In the genomic region with DNA sequence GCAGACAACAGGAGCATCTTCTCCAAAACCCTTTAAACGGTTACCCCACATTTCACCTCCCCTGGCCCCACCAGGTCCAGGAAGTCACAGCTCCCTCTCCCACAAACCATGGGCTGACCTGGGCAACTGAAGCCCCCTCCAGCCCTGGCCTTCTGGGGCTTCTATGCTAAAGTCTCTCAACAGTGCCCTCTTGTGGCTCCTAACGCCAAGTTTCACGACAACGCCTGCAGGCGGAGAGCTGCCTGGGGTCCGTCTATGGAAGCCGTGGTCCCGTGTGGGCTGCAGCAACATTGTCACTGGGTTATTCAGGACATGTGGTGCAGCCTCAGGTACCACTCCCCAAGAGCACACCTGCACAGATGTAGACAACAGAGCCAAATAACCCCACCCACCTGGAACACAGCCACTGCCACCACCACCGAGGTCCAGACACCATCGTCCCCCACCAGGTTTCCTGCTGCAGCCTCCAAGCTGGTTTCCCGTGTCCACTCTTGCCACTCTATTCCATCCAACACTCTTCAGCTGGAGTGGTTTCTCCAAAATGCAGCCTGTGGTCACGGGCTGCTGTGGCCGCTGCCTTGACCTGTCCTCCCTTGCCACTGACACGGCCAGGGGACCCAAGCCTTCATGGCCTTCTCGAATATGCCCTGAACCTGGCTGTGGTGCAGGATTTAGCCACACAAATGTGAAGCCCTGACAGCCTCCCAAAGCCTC, we compare ENCODE assay signal across 8 cellular contexts. TPM values are rescaled to one million over a fixed set of nuclear protein-coding genes. Genes with fewer than 3 reads are reported as not detected.
DNase-seq lines count a peak whose midpoint lies in the region; ATAC-seq and TF ChIP-seq lines count a peak whose summit lies in the region.

No MANE protein-coding gene starts in this region.

- TF ChIP-seq POLR2A in suprapubic skin (IDR thresholded peaks at IDR 0.05) = no peak
- no peak for TF ChIP-seq POLR2A in prostate gland (IDR thresholded peaks at IDR 0.05)

- TF ChIP-seq EP300 in suprapubic skin (IDR thresholded peaks at IDR 0.05) = no peak

- intact Hi-C loops in prostate gland (cut with DNase I) = no loop called here

- H3K4me1 ChIP-seq in suprapubic skin = no peaks in the 10 kb centered on the region
- no peaks in the 10 kb centered on the region for H3K4me1 ChIP-seq in prostate gland (replicated peaks)

- 69% methylated on average over 9 of the region's 15 CpGs for WGBS in suprapubic skin
- WGBS in prostate gland = 51% methylated on average over 15 of the region's 15 CpGs

- no peaks in the 10 kb centered on the region for H3K36me3 ChIP-seq in suprapubic skin
- H3K36me3 ChIP-seq in prostate gland = no peaks in the 10 kb centered on the region

- H3K27ac ChIP-seq in suprapubic skin (no peak overlapping the region), prostate gland (no peak overlapping the region)

- peak; percentile 58 for TF ChIP-seq CTCF in GM12874 (IDR thresholded peaks at IDR 0.05; ENCODE audit: insufficient read depth, low read depth, low read length)
- peak; percentile 12 to 17 for TF ChIP-seq CTCF in suprapubic skin (IDR thresholded peaks at IDR 0.05)
- TF ChIP-seq CTCF in prostate gland (IDR thresholded peaks at IDR 0.05) = peak in 1 of 4 experiments; percentile 16

- H3K9me3 ChIP-seq in suprapubic skin (no peaks in the 10 kb centered on the region), prostate gland (no peaks in the 10 kb centered on the region)

- H3K27me3 ChIP-seq in suprapubic skin (no peaks in the 10 kb centered on the region), prostate gland (replicated peaks; ENCODE audit: insufficient read depth) (no peaks in the 10 kb centered on the region)

- DNase-seq in OCI-M1 (lab: John Stamatoyannopoulos, UW) = peak; percentile 43
- peak; percentile 62 for DNase-seq in astrocyte of the hippocampus (ENCODE audit: low read depth, low spot score)
- DNase-seq in kidney tubule cell (ENCODE audit: low spot score) = peak; percentile 8
- no peak for DNase-seq in suprapubic skin (ENCODE audit: low spot score in 2 of 2)
- DNase-seq in prostate gland (ENCODE audit: low spot score) = no peak

- no peak for ATAC-seq in HG02981 (IDR thresholded peaks at IDR 0.05; ENCODE audit: unreplicated experiment)
- no peak for ATAC-seq in HG02678 (IDR thresholded peaks at IDR 0.05; ENCODE audit: unreplicated experiment)

- H3K4me3 ChIP-seq in suprapubic skin (no peak overlapping the region), prostate gland (no peak overlapping the region)

RNA-seq across cellular contexts. Expression of a gene that starts 19.1 kb away (rescaled TPM):
- total RNA-seq in suprapubic skin = 10 to 100 TPM in 1 of 4 donors, not detected in 3; 17.5 TPM
- 1 to 10 TPM in 1 of 2 donors, under 1 TPM in 1; 0.91 to 8.0 TPM for total RNA-seq in prostate gland

Comparison
In these comparisons a context has a peak if more than half of its experiments do, and no peak if none do; other contexts are left out.
1. DNase-seq: peak in OCI-M1 (single experiment), astrocyte of the hippocampus (single experiment) and kidney tubule cell (single experiment); none in suprapubic skin (0 of 2) and prostate gland (single experiment).